10 cellular contexts compared by ENCODE assay signal in the genomic region with DNA sequence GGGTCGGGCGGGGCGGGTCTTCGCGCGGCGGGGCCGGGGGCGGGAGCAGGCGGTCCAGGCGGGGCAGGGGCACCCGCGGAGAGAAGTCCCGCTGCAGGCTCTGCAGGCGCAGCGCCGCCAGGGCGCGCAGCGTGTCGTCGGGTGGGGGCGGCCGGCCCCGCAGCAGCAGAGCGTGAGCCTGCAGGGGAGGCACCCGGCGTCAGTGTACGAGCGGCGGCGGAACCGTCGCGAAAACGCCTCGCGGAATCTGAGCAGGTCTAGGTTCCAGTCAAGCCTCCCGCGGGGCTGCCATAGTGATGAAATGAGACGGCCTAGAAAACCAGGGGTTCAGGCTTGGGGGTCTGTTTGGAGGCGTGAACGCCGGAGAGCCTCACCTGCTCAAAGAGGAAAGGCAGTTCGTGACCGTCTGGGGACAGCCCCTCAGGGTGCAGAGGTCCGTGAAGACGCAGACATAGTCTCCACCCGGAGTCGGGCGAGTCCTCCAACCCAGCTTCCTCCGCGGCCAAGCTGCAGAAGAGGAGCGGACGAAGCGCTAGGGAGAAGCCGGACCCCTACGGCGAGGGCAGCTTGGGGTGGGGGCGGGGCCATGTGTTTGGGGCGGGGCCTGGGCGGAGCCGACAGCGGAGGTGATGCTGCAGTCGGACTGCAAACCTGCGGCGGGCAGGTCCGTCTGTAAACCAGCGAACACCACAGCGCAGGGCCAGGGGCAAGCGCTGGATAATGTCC. TPM values are rescaled to one million over a fixed set of nuclear protein-coding genes. Genes with fewer than 3 reads are reported as not detected.
DNase-seq lines count a peak whose midpoint lies in the region; ATAC-seq lines count a peak whose summit lies in the region.
"Had no signal": no experiment of that assay in that cellular context is flagged by ENCODE, and none has a peak within 500 bp of the region (broad histone marks: within the 10 kb centered on the region; RNA-seq: fewer than 3 reads in every experiment).

No MANE protein-coding gene starts in this region.

- no peak overlapping the region for H4K8ac ChIP-seq in mesendoderm (ENCODE audit: low read depth, low read length)

- peaks cover 33% of the 10 kb centered on the region for H3K4me1 Mint-ChIP-seq in activated naive CD4-positive, alpha-beta T cell treated with anti-CD3 and anti-CD28 coated beads, Interleukin-2, amount 50 U/mL, for 24 hours

- no peaks in the 10 kb centered on the region for H3K36me3 ChIP-seq in mesendoderm (ENCODE audit: control insufficient read depth, insufficient read depth, low read length)

- no peak overlapping the region for H4K5ac ChIP-seq in mesendoderm (ENCODE audit: low read length)

- H3K56ac ChIP-seq in mesendoderm (ENCODE audit: low read length) = peak overlapping the region; percentile 51

- H3K4me1 ChIP-seq in mesendoderm (ENCODE audit: control insufficient read depth, low read depth, low read length) = peaks cover 3% of the 10 kb centered on the region

- no peak overlapping the region for H2BK120ac ChIP-seq in mesendoderm (ENCODE audit: low read depth, low read length)

- peak overlapping the region; percentile 41 for H3K9ac ChIP-seq in mesendoderm (ENCODE audit: low read length)

- H3K27me3 Mint-ChIP-seq in activated naive CD4-positive, alpha-beta T cell treated with anti-CD3 and anti-CD28 coated beads, Interleukin-2, amount 50 U/mL, for 24 hours = peaks cover 22% of the 10 kb centered on the region

- no peak for ATAC-seq in GM21786 (IDR thresholded peaks at IDR 0.05; ENCODE audit: unreplicated experiment)

- peak; percentile 36 for DNase-seq in stimulated activated CD4-positive, alpha-beta T cell treated with anti-CD3 and anti-CD28 coated beads, Interleukin-1b, Interleukin-23, amount 100 ng/mL, for 48 hours
- no peak for DNase-seq in stimulated activated CD4-positive, alpha-beta T cell treated with anti-CD3 and anti-CD28 coated beads, Interleukin-12 subunit alpha, Interleukin-12 subunit beta, amount 100 ng/mL, for 4 hours
- DNase-seq in mesendoderm (peak; percentile 77), Kasumi-1 (lab: John Stamatoyannopoulos, UW) (no peak), epidermal melanocyte (ENCODE audit: insufficient read length, low spot score) (no peak), cortex of kidney (lab: John Stamatoyannopoulos, UW) (no peak)
- DNase-seq: HCEC 1CT, NCI-H1436 treated with DMSO at 0.1 percent for 48 hours had no signal

- H3K23ac ChIP-seq in mesendoderm (ENCODE audit: low read length) = no peak overlapping the region

- H3K4me2 ChIP-seq in mesendoderm (ENCODE audit: low read length) = peak overlapping the region; percentile 14

- H2BK5ac ChIP-seq in mesendoderm (ENCODE audit: low read length) = no peak overlapping the region

- H3K18ac ChIP-seq in mesendoderm (ENCODE audit: low read length) = peak overlapping the region; percentile 33

- H3K79me2 ChIP-seq in mesendoderm (ENCODE audit: control insufficient read depth, insufficient read depth, low read length) = no peaks in the 10 kb centered on the region

- H3K36me3 Mint-ChIP-seq in activated naive CD4-positive, alpha-beta T cell treated with anti-CD3 and anti-CD28 coated beads, Interleukin-2, amount 50 U/mL, for 24 hours = peaks cover 4% of the 10 kb centered on the region

- H3K79me1 ChIP-seq in mesendoderm (ENCODE audit: low read length) = no peaks in the 10 kb centered on the region

- H3K27me3 ChIP-seq in mesendoderm (ENCODE audit: insufficient read depth, low read length, poor library complexity) = no peaks in the 10 kb centered on the region

- H3K27ac Mint-ChIP-seq in activated naive CD4-positive, alpha-beta T cell treated with anti-CD3 and anti-CD28 coated beads, Interleukin-2, amount 50 U/mL, for 24 hours = no peak overlapping the region

- H3K4ac ChIP-seq in mesendoderm (ENCODE audit: low read depth, low read length) = peak overlapping the region; percentile 10

- no peak overlapping the region for H2AK5ac ChIP-seq in mesendoderm (ENCODE audit: low read length)

- H3K27ac ChIP-seq in mesendoderm (ENCODE audit: low read depth, low read length) = peak overlapping the region; percentile 50

- WGBS in mesendoderm (ENCODE audit: extremely low coverage, insufficient coverage, low lambda C conversion rate) = no CpG with 5 or more reads among the region's 71 CpGs

- H3K4me3 Mint-ChIP-seq in activated naive CD4-positive, alpha-beta T cell treated with anti-CD3 and anti-CD28 coated beads, Interleukin-2, amount 50 U/mL, for 24 hours = peak overlapping the region; percentile 63

- H3K9me3 Mint-ChIP-seq in activated naive CD4-positive, alpha-beta T cell treated with anti-CD3 and anti-CD28 coated beads, Interleukin-2, amount 50 U/mL, for 24 hours = no peaks in the 10 kb centered on the region

- H2BK15ac ChIP-seq in mesendoderm (replicated peaks; ENCODE audit: low read depth) = no peak overlapping the region

- peak overlapping the region; percentile 1 for H3K4me3 ChIP-seq in mesendoderm (ENCODE audit: low read length)

RNA-seq across cellular contexts. Expression of gene PLEKHH3, which starts 6.4 kb away (rescaled TPM):
- polyA plus RNA-seq in mesendoderm (2013, experiment 1 of 2) = 5.1 TPM
- polyA plus RNA-seq in mesendoderm (2013, experiment 2 of 2) = 5.7 TPM

RNA-seq across cellular contexts. Expression of gene TUBG2, which starts 11.3 kb away (rescaled TPM):
- 6.8 TPM for polyA plus RNA-seq in mesendoderm (2013, experiment 1 of 2)
- polyA plus RNA-seq in mesendoderm (2013, experiment 2 of 2) = 7.1 TPM

RNA-seq across cellular contexts. Expression of gene CCR10, which starts 11.3 kb away (rescaled TPM):
- 0.08 TPM for polyA plus RNA-seq in mesendoderm (2013, experiment 1 of 2)
- 0.21 TPM for polyA plus RNA-seq in mesendoderm (2013, experiment 2 of 2)

RNA-seq across cellular contexts. Expression of gene CNTNAP1, which starts 12.0 kb away (rescaled TPM):
- polyA plus RNA-seq in mesendoderm (2013, experiment 1 of 2) = 0.32 TPM
- polyA plus RNA-seq in mesendoderm (2013, experiment 2 of 2) = 0.27 TPM

Comparison
In these comparisons a context has a peak if more than half of its experiments do, and no peak if none do; other contexts are left out.
1. DNase-seq: peak in stimulated activated CD4-positive, alpha-beta T cell treated with anti-CD3 and anti-CD28 coated beads, Interleukin-1b, Interleukin-23, amount 100 ng/mL, for 48 hours (single experiment) and mesendoderm (single experiment); none in stimulated activated CD4-positive, alpha-beta T cell treated with anti-CD3 and anti-CD28 coated beads, Interleukin-12 subunit alpha, Interleukin-12 subunit beta, amount 100 ng/mL, for 4 hours (single experiment), Kasumi-1 (0 of 2), epidermal melanocyte (single experiment) and cortex of kidney (single experiment).